Comparison of ENCODE assay signal across 11 cellular contexts in genomic region chr19:49520705-49521319, GRCh38. TPM values are rescaled to one million over a fixed set of nuclear protein-coding genes. Genes with fewer than 3 reads are reported as not detected.
DNase-seq lines count a peak whose midpoint lies in the region; ATAC-seq and TF ChIP-seq lines count a peak whose summit lies in the region.
"Had no signal": no experiment of that assay in that cellular context is flagged by ENCODE, and none has a peak within 500 bp of the region (broad histone marks: within the 10 kb centered on the region; RNA-seq: fewer than 3 reads in every experiment).

No MANE protein-coding gene starts in this region.

- H3K4me1 ChIP-seq in ovary (ENCODE audit: insufficient read depth) = no peaks in the 10 kb centered on the region
- H3K4me1 ChIP-seq: Caco-2 had no signal

- 77 to 82% (median 80%) methylated on average over 13 of the region's 13 CpGs for WGBS in ovary, 3 donors

- intact Hi-C loops in activated CD4-positive, alpha-beta T cell treated with anti-CD3 and anti-CD28 coated beads for 36 hours (cut with DNase I, micrococcal nuclease) = no loop called here
- intact Hi-C loops in ovary (cut with DNase I) = no loop called here

- H3K27ac Mint-ChIP-seq in activated CD4-positive, alpha-beta T cell treated with anti-CD3 and anti-CD28 coated beads for 36 hours = peak overlapping the region; percentile 47
- H3K27ac Mint-ChIP-seq in type B pancreatic cell = peak overlapping the region; percentile 7
- H3K27ac Mint-ChIP-seq: activated CD8-positive, alpha-beta T cell treated with anti-CD3 and anti-CD28 coated beads, Interleukin-2, amount 10 ng/mL, durations not matched to agents 7 days and 5 days had no signal

- no peak for ATAC-seq in activated CD4-positive, alpha-beta T cell treated with anti-CD3 and anti-CD28 coated beads for 36 hours
- ATAC-seq: activated CD8-positive, alpha-beta T cell treated with anti-CD3 and anti-CD28 coated beads, Interleukin-2, amount 10 ng/mL, durations not matched to agents 7 days and 5 days; mucosa of descending colon had no signal

- TF ChIP-seq POLR2A in ovary (IDR thresholded peaks at IDR 0.05) = no peak

- TF ChIP-seq EP300 in ovary (IDR thresholded peaks at IDR 0.05) = no peak

- H3K27me3 ChIP-seq in ovary = no peaks in the 10 kb centered on the region

- H3K4me3 Mint-ChIP-seq in activated CD4-positive, alpha-beta T cell treated with anti-CD3 and anti-CD28 coated beads for 36 hours = no peak overlapping the region
- H3K4me3 Mint-ChIP-seq in type B pancreatic cell = no peak overlapping the region
- H3K4me3 Mint-ChIP-seq: activated CD8-positive, alpha-beta T cell treated with anti-CD3 and anti-CD28 coated beads, Interleukin-2, amount 10 ng/mL, durations not matched to agents 7 days and 5 days had no signal

- POLR2A ChIA-PET in activated CD4-positive, alpha-beta T cell treated with anti-CD3 and anti-CD28 coated beads for 36 hours (lab: Charles Lee) = interaction anchor here (0.6 to 0.9 kb wide), 2 partner anchors 9 to 158 kb away, joined by 3 to 4 read pairs; no protein-coding TSS in a partner anchor

- TF ChIP-seq CTCF in type B pancreatic cell (conservative IDR thresholded peaks at IDR 0.05) (no peak), ovary (IDR thresholded peaks at IDR 0.05) (no peak)

- no peak overlapping the region for H3K27ac ChIP-seq in ovary

- H3K9me3 ChIP-seq in ovary = no peaks in the 10 kb centered on the region
- H3K9me3 ChIP-seq: Caco-2, mucosa of descending colon had no signal

- H3K27me3 Mint-ChIP-seq in activated CD4-positive, alpha-beta T cell treated with anti-CD3 and anti-CD28 coated beads for 36 hours = no peaks in the 10 kb centered on the region
- no peaks in the 10 kb centered on the region for H3K27me3 Mint-ChIP-seq in type B pancreatic cell

- peaks cover 2% of the 10 kb centered on the region for H3K36me3 Mint-ChIP-seq in activated CD4-positive, alpha-beta T cell treated with anti-CD3 and anti-CD28 coated beads for 36 hours (ENCODE audit: low read depth)
- no peaks in the 10 kb centered on the region for H3K36me3 Mint-ChIP-seq in type B pancreatic cell

- no peak overlapping the region for H3K4me3 ChIP-seq in ovary
- H3K4me3 ChIP-seq: mucosa of descending colon had no signal

- no peaks in the 10 kb centered on the region for H3K9me3 Mint-ChIP-seq in activated CD4-positive, alpha-beta T cell treated with anti-CD3 and anti-CD28 coated beads for 36 hours (ENCODE audit: low read depth)
- no peaks in the 10 kb centered on the region for H3K9me3 Mint-ChIP-seq in type B pancreatic cell

- CTCF ChIA-PET in activated CD4-positive, alpha-beta T cell treated with anti-CD3 and anti-CD28 coated beads for 36 hours (lab: Charles Lee) = interaction anchor here (0.7 to 1.4 kb wide), 3 partner anchors 14 to 26 kb away, joined by 3 to 5 read pairs (median 4); no protein-coding TSS in a partner anchor

- no peaks in the 10 kb centered on the region for H3K36me3 ChIP-seq in ovary

- DNase-seq in activated CD4-positive, alpha-beta T cell treated with anti-CD3 and anti-CD28 coated beads for 36 hours = no peak
- DNase-seq in activated CD4-positive, alpha-beta T cell treated with anti-CD3 and anti-CD28 coated beads for 48 hours = no peak
- DNase-seq in type B pancreatic cell (ENCODE audit: extremely low spot score, unreplicated experiment) = no peak
- DNase-seq in ovary = no peak
- DNase-seq: 8988T; activated CD8-positive, alpha-beta T cell treated with anti-CD3 and anti-CD28 coated beads, Interleukin-2, amount 10 ng/mL, durations not matched to agents 7 days and 5 days; activated naive CD4-positive, alpha-beta T cell treated with anti-CD3 and anti-CD28 coated beads, Interleukin-2, amount 50 U/mL, for 16 hours; Caco-2; mucosa of descending colon; NCI-H446 treated with DMSO at 0.1 percent for 48 hours; T-helper 9 cell had no signal

- peaks cover 9% of the 10 kb centered on the region for H3K4me1 Mint-ChIP-seq in activated CD4-positive, alpha-beta T cell treated with anti-CD3 and anti-CD28 coated beads for 36 hours
- H3K4me1 Mint-ChIP-seq in type B pancreatic cell (ENCODE audit: unreplicated experiment) = peaks cover 2% of the 10 kb centered on the region

RNA-seq across cellular contexts. Expression of gene RCN3, which starts 7.0 kb away (rescaled TPM):
- 10 to 100 TPM; 10.9 to 13.5 TPM for total RNA-seq in activated CD4-positive, alpha-beta T cell treated with anti-CD3 and anti-CD28 coated beads for 36 hours
- total RNA-seq in type B pancreatic cell (ENCODE audit: low replicate concordance) (4.5 and 12.1 TPM in 2 replicates), ovary (10 to 100 TPM; 26.4 to 54.8 (median 37.8) TPM)
- polyA plus RNA-seq in ovary = 10 to 100 TPM; 13.6 to 37.5 TPM

RNA-seq across cellular contexts. Expression of gene FCGRT, which starts 8.4 kb away (rescaled TPM):
- total RNA-seq in activated CD4-positive, alpha-beta T cell treated with anti-CD3 and anti-CD28 coated beads for 36 hours = 10 to 100 TPM; 16.3 to 18.1 TPM
- total RNA-seq in type B pancreatic cell (ENCODE audit: low replicate concordance) (102 and 106 TPM in 2 replicates), ovary (100 to 1,000 TPM; 158 to 247 (median 238) TPM)
- 100 to 1,000 TPM; 180 to 295 TPM for polyA plus RNA-seq in ovary

RNA-seq across cellular contexts. Expression of gene RPS11, which starts 24.6 kb away (rescaled TPM):
- total RNA-seq in activated CD4-positive, alpha-beta T cell treated with anti-CD3 and anti-CD28 coated beads for 36 hours = 1,000 to 10,000 TPM; 2,778 to 3,370 TPM
- total RNA-seq in type B pancreatic cell (ENCODE audit: low replicate concordance) = 2,401 and 2,461 TPM in 2 replicates
- over 10,000 TPM in 2 of 7 donors, 1,000 to 10,000 TPM in 5; 2,881 to 13,366 (median 4,211) TPM for total RNA-seq in ovary
- polyA plus RNA-seq in ovary = 1,000 to 10,000 TPM; 8,754 to 9,572 TPM

RNA-seq across cellular contexts. Expression of gene RPL13A, which starts 33.4 kb away (rescaled TPM):
- 1,000 to 10,000 TPM; 3,861 to 3,967 TPM for total RNA-seq in activated CD4-positive, alpha-beta T cell treated with anti-CD3 and anti-CD28 coated beads for 36 hours
- total RNA-seq in type B pancreatic cell (ENCODE audit: low replicate concordance) (3,274 and 3,593 TPM in 2 replicates), ovary (1,000 to 10,000 TPM; 4,998 to 9,736 (median 6,664) TPM)
- polyA plus RNA-seq in ovary = 1,000 to 10,000 TPM; 3,682 to 6,907 TPM

RNA-seq across cellular contexts. Expression of gene FLT3LG, which starts 46.8 kb away (rescaled TPM):
- 10 to 100 TPM; 38.6 to 43.2 TPM for total RNA-seq in activated CD4-positive, alpha-beta T cell treated with anti-CD3 and anti-CD28 coated beads for 36 hours
- total RNA-seq in type B pancreatic cell (ENCODE audit: low replicate concordance) (1.9 and 2.0 TPM in 2 replicates), ovary (10 to 100 TPM in 5 of 7 donors, 1 to 10 TPM in 2; 5.1 to 15.2 (median 12.2) TPM)
- polyA plus RNA-seq in ovary = 10 to 100 TPM in 1 of 2 donors, 1 to 10 TPM in 1; 3.9 to 15.3 TPM
